In the genomic region with DNA sequence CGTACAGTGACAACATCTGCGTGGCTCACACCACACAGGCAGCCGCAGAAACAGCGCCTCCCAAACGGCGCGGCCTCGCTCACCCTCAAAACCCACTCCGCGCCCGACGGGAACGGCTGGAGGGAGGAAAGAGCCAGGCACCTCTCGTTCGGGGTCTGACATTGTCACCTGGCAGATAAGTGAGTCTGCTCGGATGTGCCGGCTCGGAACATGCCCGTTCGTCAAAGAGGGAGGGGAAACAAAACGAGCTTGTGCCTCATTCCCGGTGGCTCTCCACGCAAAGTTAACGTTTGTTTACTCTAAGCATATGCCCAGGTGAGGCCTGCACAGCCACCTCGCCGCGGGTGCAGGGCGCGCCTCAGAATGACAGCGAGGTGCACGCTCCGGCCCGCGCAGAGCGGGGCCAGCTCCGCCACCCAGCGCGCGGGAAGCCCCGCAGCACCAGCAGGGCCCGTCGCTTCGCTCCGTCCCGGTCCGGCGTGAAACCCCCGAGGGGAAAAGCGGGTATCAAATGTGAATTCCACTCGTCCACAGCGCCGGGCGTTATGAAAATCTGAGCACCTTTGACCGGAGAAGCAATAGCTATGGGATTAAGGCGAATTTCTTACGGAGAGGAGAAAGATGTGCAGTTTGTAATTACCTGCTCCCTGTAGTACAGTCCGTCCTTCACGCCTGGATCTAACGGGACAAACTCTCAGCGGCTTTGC, we compare ENCODE assay signal across 9 cellular contexts. TPM values are rescaled to one million over a fixed set of nuclear protein-coding genes. Genes with fewer than 3 reads are reported as not detected.
DNase-seq lines count a peak whose midpoint lies in the region; ATAC-seq and TF ChIP-seq lines count a peak whose summit lies in the region.
"Had no signal": no experiment of that assay in that cellular context is flagged by ENCODE, and none has a peak within 500 bp of the region (broad histone marks: within the 10 kb centered on the region; RNA-seq: fewer than 3 reads in every experiment).

No MANE protein-coding gene starts in this region.

- CTCF ChIA-PET in PC-3 (lab: Charles Lee): no interaction called here

- peaks cover 20% of the 10 kb centered on the region for H3K4me1 ChIP-seq in PC-3 (ENCODE audit: insufficient read depth, low read length)

- H3K9me3 ChIP-seq in PC-3 (ENCODE audit: low read length): no peaks in the 10 kb centered on the region

- peak; percentile 30 for ATAC-seq in PC-3
- ATAC-seq in GM18519 (IDR thresholded peaks at IDR 0.05; ENCODE audit: low FRiP score, unreplicated experiment): no peak

- TF ChIP-seq CTCF in PC-3 (conservative IDR thresholded peaks at IDR 0.05; ENCODE audit: low read depth, low read length) (no peak), retinal pigment epithelial cell (conservative IDR thresholded peaks at IDR 0.05; ENCODE audit: low read depth, low read length) (no peak)

- no peaks in the 10 kb centered on the region for H3K9me2 ChIP-seq in PC-3 (replicated peaks; ENCODE audit: low read length)

- H3K36me3 ChIP-seq in H7 (replicated peaks; ENCODE audit: control insufficient read depth, insufficient read depth, low read length) (no peaks in the 10 kb centered on the region), PC-3 (ENCODE audit: low read depth, low read length) (no peaks in the 10 kb centered on the region)

- no peaks in the 10 kb centered on the region for H4K20me1 ChIP-seq in PC-3 (ENCODE audit: low read length)

- peak overlapping the region; percentile 72 for H3K4me2 ChIP-seq in PC-3 (ENCODE audit: low read length)

- POLR2A ChIA-PET in PC-3 (lab: Charles Lee; ENCODE audit: unreplicated experiment): no interaction called here

- intact Hi-C loops in PC-3 (cut with micrococcal nuclease): loop anchor here (2.0 kb wide), 1 partner anchor 120 kb away; no protein-coding TSS in a partner anchor
- intact Hi-C loops in cardiac septum (cut with DNase I): no loop called here

- H3K79me2 ChIP-seq in PC-3 (ENCODE audit: low read length): no peaks in the 10 kb centered on the region

- peak overlapping the region; percentile 61 for H2AFZ ChIP-seq in PC-3 (ENCODE audit: low read length)

- no TSS peak for BruUV-seq in PC-3 (replicated peaks; lab: Mats Ljungman, UMichigan)

- H3K9ac ChIP-seq in PC-3 (ENCODE audit: low read length): no peak overlapping the region

- H3K27ac ChIP-seq in PC-3 (ENCODE audit: low read length): no peak overlapping the region

- no peaks in the 10 kb centered on the region for H3F3A ChIP-seq in PC-3 (ENCODE audit: low read length, unreplicated experiment)

- H3K27me3 ChIP-seq in H7 (ENCODE audit: control insufficient read depth, insufficient read depth, low read length): peaks cover 59% of the 10 kb centered on the region
- peaks cover 47% of the 10 kb centered on the region for H3K27me3 ChIP-seq in PC-3 (ENCODE audit: low read length)

- H3K4me3 ChIP-seq in H7 (ENCODE audit: insufficient read depth, low read depth, low read length) (peak overlapping the region; percentile 29), PC-3 (ENCODE audit: low read length) (peak overlapping the region; percentile 58), retinal pigment epithelial cell (ENCODE audit: low read length) (peak overlapping the region; percentile 23)

- DNase-seq in H7 (peak; percentile 82), PC-3 (no peak), cardiac septum (ENCODE audit: low spot score) (peak; percentile 71), retinal pigment epithelial cell (ENCODE audit: low read depth) (no peak), NCI-H2227 treated with DMSO at 0.1 percent for 48 hours (lab: John Stamatoyannopoulos, UW) (no peak), DMS79 treated with DMSO at 0.1 percent for 48 hours (lab: John Stamatoyannopoulos, UW) (no peak), H4 (ENCODE audit: low spot score) (no peak)

RNA-seq across cellular contexts. Expression of a gene that starts 13.1 kb away (rescaled TPM):
- total RNA-seq in H7 (2014; rRNA removed; shearing (Covaris generic)): 1.5 and 2.4 TPM in 2 replicates
- total RNA-seq in PC-3 (2014; rRNA removed): not detected in 2 replicates
- not detected for total RNA-seq in cardiac septum
- total RNA-seq in H4 (2014; rRNA removed; shearing (Covaris generic)): 0.08 TPM in 1 of 2 replicates, not detected in the other
- total RNA-seq: bronchial epithelial cell had no signal

Comparison
In these comparisons a context has a peak if more than half of its experiments do, and no peak if none do; other contexts are left out.
1. DNase-seq: peak in H7 (single experiment) and cardiac septum (single experiment); none in PC-3 (single experiment), retinal pigment epithelial cell (single experiment), NCI-H2227 treated with DMSO at 0.1 percent for 48 hours (single experiment), DMS79 treated with DMSO at 0.1 percent for 48 hours (single experiment) and H4 (single experiment).
2. Peak in every context shown above with its lines, with median percentiles within 50 percentile points of each other: H3K4me3 ChIP-seq.